10 cellular contexts compared by ENCODE assay signal in the genomic region with DNA sequence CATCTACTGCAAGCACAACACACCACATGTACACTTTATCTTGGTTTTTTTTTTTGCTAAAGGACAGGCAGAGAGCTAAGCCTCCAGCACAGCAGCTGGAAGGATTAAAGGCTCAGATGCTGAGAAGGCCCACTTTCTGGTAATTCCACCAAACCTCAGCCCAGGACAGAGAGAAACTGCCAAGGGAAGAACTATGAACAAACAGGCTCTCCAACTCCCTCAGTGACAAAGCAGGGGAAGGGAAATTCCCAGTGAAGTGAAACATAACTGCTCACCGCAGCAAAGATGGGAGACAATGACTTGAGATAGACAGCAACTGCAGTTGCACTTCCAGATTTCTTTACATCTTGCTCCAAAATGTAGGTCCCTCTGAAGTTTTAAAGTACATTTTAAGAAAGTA. TPM values are rescaled to one million over a fixed set of nuclear protein-coding genes. Genes with fewer than 3 reads are reported as not detected.
DNase-seq lines count a peak whose midpoint lies in the region; ATAC-seq and TF ChIP-seq lines count a peak whose summit lies in the region.
"Had no signal": no experiment of that assay in that cellular context is flagged by ENCODE, and none has a peak within 500 bp of the region (broad histone marks: within the 10 kb centered on the region; RNA-seq: fewer than 3 reads in every experiment).

No MANE protein-coding gene starts in this region.

- TF ChIP-seq POLR2A in body of pancreas (IDR thresholded peaks at IDR 0.05) = no peak

- WGBS in body of pancreas, 2 donors = 47 to 56% methylated on average over 1 of the region's 1 CpG

- peak; percentile 56 for DNase-seq in GM10266 (ENCODE audit: extremely low spot score)
- no peak for DNase-seq in body of pancreas
- DNase-seq in mesenteric fat pad (ENCODE audit: low spot score) = no peak
- no peak for DNase-seq in SKM-1 treated with dmso at 0.1 percent for 144 hours (lab: John Stamatoyannopoulos, UW; ENCODE audit: unreplicated experiment)
- DNase-seq in NCI-H2227 (lab: John Stamatoyannopoulos, UW; ENCODE audit: unreplicated experiment) = no peak
- DNase-seq in DMS79 (lab: John Stamatoyannopoulos, UW) = no peak

- peak; percentile 74 for ATAC-seq in GM19438 (IDR thresholded peaks at IDR 0.05; ENCODE audit: low read depth, unreplicated experiment)
- ATAC-seq in HG03095 (IDR thresholded peaks at IDR 0.05; ENCODE audit: unreplicated experiment) = peak; percentile 88
- peak; percentile 25 for ATAC-seq in body of pancreas
- ATAC-seq: sciatic nerve had no signal

- H3K27ac ChIP-seq in body of pancreas = peak overlapping the region in 2 of 4 donors; percentile 47 to 62
- H3K27ac ChIP-seq: BLaER1 had no signal

- intact Hi-C loops in body of pancreas (cut with DNase I) = no loop called here

- peaks cover 26% of the 10 kb centered on the region for H3K4me1 ChIP-seq in body of pancreas

- no peaks in the 10 kb centered on the region for H3K36me3 ChIP-seq in body of pancreas (replicated peaks in 1 of 2; ENCODE audit: insufficient read depth in 1 of 2, low read depth in 2 of 2)
- H3K36me3 ChIP-seq: BLaER1 had no signal

- H3K9me3 ChIP-seq in body of pancreas = no peaks in the 10 kb centered on the region

- TF ChIP-seq CTCF in GM10266 (IDR thresholded peaks at IDR 0.05; ENCODE audit: control insufficient read depth, insufficient read depth, low read depth, missing control alignments) = no peak
- TF ChIP-seq CTCF in body of pancreas (IDR thresholded peaks at IDR 0.05) = no peak

- peaks cover 0 to 16% of the 10 kb centered on the region in 2 donors for H3K27me3 ChIP-seq in body of pancreas

- no peak overlapping the region for H3K4me3 ChIP-seq in body of pancreas
- H3K4me3 ChIP-seq: BLaER1 had no signal

RNA-seq across cellular contexts. Expression of gene PROM1, which starts 4.8 kb away (rescaled TPM):
- total RNA-seq in body of pancreas = 10 to 100 TPM; 23.7 to 24.6 TPM
- 0.35 TPM for total RNA-seq in mesenteric fat pad

Comparison
In these comparisons a context has a peak if more than half of its experiments do, and no peak if none do; other contexts are left out.
1. ATAC-seq: peak in every context shown above with its lines; median percentile 88 in HG03095; 74 in GM19438; 25 in body of pancreas.
2. RNA of gene PROM1, which starts 4.8 kb away (total RNA-seq): 23.7 to 24.6 TPM in body of pancreas; 0.35 TPM in mesenteric fat pad (single experiment); every median in the first group is over 10 times any median in the second.